Comparison of ENCODE assay signal across 8 cellular contexts in the genomic region with DNA sequence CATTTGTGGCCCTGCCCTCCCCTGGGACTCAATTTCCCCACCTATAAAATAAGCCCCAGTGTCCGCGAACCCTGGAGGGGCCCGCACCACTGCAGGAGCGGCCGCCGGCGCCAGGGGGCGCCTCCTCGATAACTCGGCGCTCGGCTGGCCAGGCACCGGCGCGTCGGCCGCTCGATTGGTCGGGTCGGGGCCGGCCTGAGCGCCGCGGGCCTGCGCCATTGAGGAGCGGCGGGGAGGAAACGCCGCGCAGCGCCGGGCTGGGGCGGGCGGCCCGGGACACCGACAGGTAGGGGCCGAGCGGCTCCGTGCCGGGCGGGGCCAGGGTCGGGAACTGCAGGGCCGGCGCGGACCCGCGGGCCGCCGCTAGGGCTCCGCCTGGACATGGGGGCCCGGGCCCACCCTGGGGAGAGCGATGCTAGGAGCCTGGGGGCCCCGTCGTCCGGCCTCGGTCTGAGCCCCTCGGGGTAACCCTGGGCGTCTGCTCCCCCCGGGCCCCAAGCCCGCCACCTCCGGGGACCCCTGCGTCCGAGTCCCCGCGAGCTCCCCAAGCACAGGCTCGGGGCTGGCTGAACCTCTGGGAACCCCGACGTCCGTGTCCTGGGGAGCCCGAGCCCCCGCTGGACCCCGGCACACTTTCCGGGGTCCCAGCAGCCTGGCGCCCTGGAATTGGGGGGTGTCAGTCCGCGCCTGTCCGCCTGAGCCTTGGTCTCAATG. TPM values are rescaled to one million over a fixed set of nuclear protein-coding genes. Genes with fewer than 3 reads are reported as not detected.
DNase-seq lines count a peak whose midpoint lies in the region; ATAC-seq, FAIRE-seq and TF ChIP-seq lines count a peak whose summit lies in the region.

A gene with protein sequence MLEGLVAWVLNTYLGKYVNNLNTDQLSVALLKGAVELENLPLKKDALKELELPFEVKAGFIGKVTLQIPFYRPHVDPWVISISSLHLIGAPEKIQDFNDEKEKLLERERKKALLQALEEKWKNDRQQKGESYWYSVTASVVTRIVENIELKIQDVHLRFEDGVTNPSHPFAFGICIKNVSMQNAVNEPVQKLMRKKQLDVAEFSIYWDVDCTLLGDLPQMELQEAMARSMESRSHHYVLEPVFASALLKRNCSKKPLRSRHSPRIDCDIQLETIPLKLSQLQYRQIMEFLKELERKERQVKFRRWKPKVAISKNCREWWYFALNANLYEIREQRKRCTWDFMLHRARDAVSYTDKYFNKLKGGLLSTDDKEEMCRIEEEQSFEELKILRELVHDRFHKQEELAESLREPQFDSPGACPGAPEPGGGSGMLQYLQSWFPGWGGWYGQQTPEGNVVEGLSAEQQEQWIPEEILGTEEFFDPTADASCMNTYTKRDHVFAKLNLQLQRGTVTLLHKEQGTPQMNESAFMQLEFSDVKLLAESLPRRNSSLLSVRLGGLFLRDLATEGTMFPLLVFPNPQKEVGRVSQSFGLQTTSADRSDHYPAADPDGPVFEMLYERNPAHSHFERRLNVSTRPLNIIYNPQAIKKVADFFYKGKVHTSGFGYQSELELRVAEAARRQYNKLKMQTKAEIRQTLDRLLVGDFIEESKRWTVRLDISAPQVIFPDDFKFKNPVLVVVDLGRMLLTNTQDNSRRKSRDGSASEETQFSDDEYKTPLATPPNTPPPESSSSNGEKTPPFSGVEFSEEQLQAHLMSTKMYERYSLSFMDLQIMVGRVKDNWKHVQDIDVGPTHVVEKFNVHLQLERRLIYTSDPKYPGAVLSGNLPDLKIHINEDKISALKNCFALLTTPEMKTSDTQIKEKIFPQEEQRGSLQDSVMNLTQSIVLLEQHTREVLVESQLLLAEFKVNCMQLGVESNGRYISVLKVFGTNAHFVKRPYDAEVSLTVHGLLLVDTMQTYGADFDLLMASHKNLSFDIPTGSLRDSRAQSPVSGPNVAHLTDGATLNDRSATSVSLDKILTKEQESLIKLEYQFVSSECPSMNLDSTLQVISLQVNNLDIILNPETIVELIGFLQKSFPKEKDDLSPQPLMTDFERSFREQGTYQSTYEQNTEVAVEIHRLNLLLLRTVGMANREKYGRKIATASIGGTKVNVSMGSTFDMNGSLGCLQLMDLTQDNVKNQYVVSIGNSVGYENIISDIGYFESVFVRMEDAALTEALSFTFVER (N-terminal part only) (plus strand): TSS at position 196 of the 714 bp plus-strand sequence. CDS start 4,237 bp downstream, outside the sequence.

- peak within 1 kb of the TSS; percentile 88 for H3K4me3 ChIP-seq in neural progenitor cell

- H3K36me3 ChIP-seq in neural progenitor cell: no peaks in the 10 kb centered on the region

- peaks cover 9% of the 10 kb centered on the region for H3K4me1 Mint-ChIP-seq in neural progenitor cell

- peaks cover 22% of the 10 kb centered on the region for H4K20me1 ChIP-seq in neural progenitor cell (ENCODE audit: low read depth)

- H3K27ac Mint-ChIP-seq in neural progenitor cell: peak within 1 kb of the TSS; percentile 25

- no peak for FAIRE-seq in D721Med (lab: Jason Lieb, UNC)

- peak within 1 kb of the TSS; percentile 67 for H3K9ac ChIP-seq in neural progenitor cell

- peaks cover 2% of the 10 kb centered on the region for H3K27me3 Mint-ChIP-seq in neural progenitor cell (ENCODE audit: insufficient read depth, low read depth)

- H3K36me3 Mint-ChIP-seq in neural progenitor cell: peaks cover 2% of the 10 kb centered on the region

- peak within 1 kb of the TSS; percentile 46 for H3K27ac ChIP-seq in foreskin keratinocyte
- H3K27ac ChIP-seq in neural progenitor cell: no peak within 1 kb of the TSS

- H3K79me2 ChIP-seq in neural progenitor cell (ENCODE audit: low read depth): peaks cover 25% of the 10 kb centered on the region

- ATAC-seq in foreskin keratinocyte: peak; percentile 74

- peak; percentile 42 for DNase-seq in D721Med (ENCODE audit: insufficient read length, low spot score)
- DNase-seq in GM20000 (ENCODE audit: low spot score): peak; percentile 97
- peak; percentile 76 for DNase-seq in HuH-7.5 (ENCODE audit: low spot score)
- peak; percentile 5 for DNase-seq in SHP77 treated with DMSO at 0.1 percent for 48 hours (lab: John Stamatoyannopoulos, UW)
- DNase-seq in activated gamma-delta T cell (lab: John Stamatoyannopoulos, UW): peak; percentile 75
- DNase-seq in foreskin keratinocyte: peak in 1 of 2 donors; percentile 25
- DNase-seq in neural progenitor cell (ENCODE audit: low spot score): peak; percentile 96
- DNase-seq in stromal cell of bone marrow (ENCODE audit: low read depth): peak; percentile 63

- TF ChIP-seq CTCF in D721Med (IDR thresholded peaks at IDR 0.05; ENCODE audit: insufficient read depth, missing control alignments): peak; percentile 71
- TF ChIP-seq CTCF in GM20000 (IDR thresholded peaks at IDR 0.05; ENCODE audit: extremely low read depth, missing control alignments): peak; percentile 95
- TF ChIP-seq CTCF in foreskin keratinocyte (conservative IDR thresholded peaks at IDR 0.05): peak; percentile 99
- peak; percentile 88 for TF ChIP-seq CTCF in neural progenitor cell (IDR thresholded peaks at IDR 0.05)

- peaks cover 4% of the 10 kb centered on the region for H3F3A ChIP-seq in neural progenitor cell (ENCODE audit: low read depth)

- H2AFZ ChIP-seq in neural progenitor cell (replicated peaks): peak within 1 kb of the TSS; percentile 99

- H3K4me1 ChIP-seq in foreskin keratinocyte (peaks cover 4% of the 10 kb centered on the region), neural progenitor cell (peaks cover 4% of the 10 kb centered on the region)

- no peaks in the 10 kb centered on the region for H3K9me3 Mint-ChIP-seq in neural progenitor cell

- peak within 1 kb of the TSS; percentile 99 for H3K4me2 ChIP-seq in neural progenitor cell

- H3K4me3 Mint-ChIP-seq in neural progenitor cell: peak within 1 kb of the TSS; percentile 93

- no peaks in the 10 kb centered on the region for H3K27me3 ChIP-seq in foreskin keratinocyte
- no peaks in the 10 kb centered on the region for H3K27me3 ChIP-seq in neural progenitor cell

- no peaks in the 10 kb centered on the region for H3K9me3 ChIP-seq in neural progenitor cell (ENCODE audit: low read depth)

RNA-seq across cellular contexts. Expression of the gene that starts here (rescaled TPM):
- total RNA-seq in foreskin keratinocyte (22.7 and 24.3 TPM in 2 replicates), neural progenitor cell (ENCODE audit: low replicate concordance) (15.1 and 16.4 TPM in 2 replicates)
- 7.6 and 7.9 TPM in 2 replicates for polyA plus RNA-seq in foreskin keratinocyte
